In the genomic region with DNA sequence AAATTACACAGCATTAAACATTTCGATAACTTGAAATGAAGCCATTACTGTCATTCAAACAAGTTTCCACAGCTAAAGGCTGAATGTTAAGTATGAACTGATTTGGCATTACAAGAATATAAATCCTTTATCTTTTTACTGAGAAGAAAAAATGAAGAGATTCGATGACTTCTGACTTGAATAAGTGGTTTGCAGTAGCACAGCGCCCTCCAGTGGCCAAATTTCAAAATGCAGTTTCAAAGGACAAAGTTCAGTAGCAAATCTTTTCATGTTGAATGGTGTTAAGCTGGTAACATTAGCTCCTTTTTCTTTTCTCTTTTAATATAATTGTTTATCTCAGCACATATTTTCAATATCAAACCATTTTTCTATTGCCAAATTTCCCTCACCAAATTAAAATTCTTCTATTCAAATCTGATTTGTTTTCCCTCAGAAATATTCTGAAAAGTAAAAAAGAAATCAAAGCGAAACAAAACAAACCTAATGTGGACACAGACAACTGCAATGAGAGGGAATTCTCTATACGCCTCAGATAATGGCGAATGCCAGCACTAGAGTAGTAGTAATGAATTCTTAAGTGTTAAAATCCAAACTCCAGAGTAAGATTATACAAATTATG, we compare ENCODE assay signal across 8 cellular contexts.
DNase-seq lines count a peak whose midpoint lies in the region; ATAC-seq, FAIRE-seq and TF ChIP-seq lines count a peak whose summit lies in the region.

No MANE protein-coding gene starts in this region.

- peak overlapping the region in 1 of 6 donors; percentile 36 for H3K27ac Mint-ChIP-seq in naive B cell

- H3K4me3 Mint-ChIP-seq in naive B cell, result no peak overlapping the region

- in situ Hi-C loops in ACHN (cut with HindIII; ENCODE audit: low pct_ligation_motif_present, low pct_unique_long_range_greater_than_20kb, low sequenced_read_pairs), result no loop called here

- DNase-seq in ACHN (peak; percentile 68), GM19239 (ENCODE audit: insufficient read length, low spot score) (peak; percentile 7), NCI-H82 treated with DMSO at 0.1 percent for 48 hours (lab: John Stamatoyannopoulos, UW; ENCODE audit: unreplicated experiment) (peak; percentile 15), epithelial cell of esophagus (ENCODE audit: low read depth) (peak; percentile 76), naive B cell (peak; percentile 65)
- peak; percentile 31 to 89 (median 66) for DNase-seq in activated CD8-positive, alpha-beta memory T cell treated with anti-CD3 and anti-CD28 coated beads for 48 hours (ENCODE audit: low read depth in 2 of 3, low spot score in 2 of 3)
- DNase-seq in stimulated activated CD8-positive, alpha-beta memory T cell treated with anti-CD3 and anti-CD28 coated beads, Interleukin-7, amount 100 ng/mL, for 4 hours (ENCODE audit: low read depth in 2 of 2), result peak; percentile 38 to 68

- H3K9me3 Mint-ChIP-seq in naive B cell, result no peaks in the 10 kb centered on the region

- H3K4me3 ChIP-seq in epithelial cell of esophagus (ENCODE audit: low read length), result no peak overlapping the region

- peak in 1 of 2 donors; percentile 54 for ATAC-seq in naive B cell (ENCODE audit: low read depth in 2 of 2)
- no peak for ATAC-seq in GM18907 (IDR thresholded peaks at IDR 0.05; ENCODE audit: unreplicated experiment)

- H3K36me3 Mint-ChIP-seq in naive B cell, result no peaks in the 10 kb centered on the region

- no peaks in the 10 kb centered on the region for H3K27me3 Mint-ChIP-seq in naive B cell

- peak; percentile 91 for FAIRE-seq in GM19239 (lab: Jason Lieb, UNC)

- peak; percentile 80 for TF ChIP-seq CTCF in epithelial cell of esophagus (IDR thresholded peaks at IDR 0.05; ENCODE audit: insufficient read depth, low read depth, low read length, missing control alignments)

- peaks cover 0 to 6% (median 5%) of the 10 kb centered on the region in 3 donors for H3K4me1 Mint-ChIP-seq in naive B cell

Comparison
In these comparisons a context has a peak if more than half of its experiments do, and no peak if none do; other contexts are left out.
1. DNase-seq: peak in every context shown above with its lines; median percentile 76 in epithelial cell of esophagus; 68 in ACHN; 66 in activated CD8-positive, alpha-beta memory T cell treated with anti-CD3 and anti-CD28 coated beads for 48 hours; 65 in naive B cell; 53 in stimulated activated CD8-positive, alpha-beta memory T cell treated with anti-CD3 and anti-CD28 coated beads, Interleukin-7, amount 100 ng/mL, for 4 hours; 15 in NCI-H82 treated with DMSO at 0.1 percent for 48 hours; 7 in GM19239.